ENCODE assay signal across 2 cellular contexts in genomic region chr3:52609316-52609815, GRCh38.
A peak's percentile ranks its signal among the peaks of the same experiment; 100 is the strongest.
TF ChIP-seq lines count a peak whose summit lies in the region.

No MANE protein-coding gene starts in this region.

TF ChIP-seq in SK-N-SH, 30 proteins besides CTCF, POLR2A, EP300 and RAD21 (continued from another document):
- TF ChIP-seq JUND (IDR thresholded peaks at IDR 0.05): peak; percentile 31; the same call in 1 of the 2 replicates
- TF ChIP-seq FOSL2 (IDR thresholded peaks at IDR 0.05; ENCODE audit: borderline replicate concordance, low read depth): peak; percentile 58
TF ChIP-seq in SK-N-SH: peak in this region for 3.

TF ChIP-seq in SK-N-SH treated with all-trans-retinoic acid at 6 μM for 48 hours, 23 proteins besides CTCF, POLR2A, EP300 and RAD21 (continued from another document):
- TF ChIP-seq PATZ1 (CRISPR knock-in tag; IDR thresholded peaks at IDR 0.05; ENCODE audit: borderline replicate concordance) (no peak), ZFP3 (CRISPR knock-in tag; IDR thresholded peaks at IDR 0.05) (no peak), RARB (CRISPR knock-in tag; IDR thresholded peaks at IDR 0.05) (no peak), PPARA (CRISPR knock-in tag; IDR thresholded peaks at IDR 0.05; ENCODE audit: borderline replicate concordance) (no peak), TOX (CRISPR knock-in tag; IDR thresholded peaks at IDR 0.05; ENCODE audit: borderline replicate concordance) (no peak), ZNF8 (CRISPR knock-in tag; IDR thresholded peaks at IDR 0.05) (no peak), POU6F1 (CRISPR knock-in tag; IDR thresholded peaks at IDR 0.05; ENCODE audit: borderline replicate concordance, low read depth) (no peak), ARNTL (CRISPR knock-in tag; IDR thresholded peaks at IDR 0.05; ENCODE audit: borderline replicate concordance, low read depth) (no peak), ESRRG (CRISPR knock-in tag; IDR thresholded peaks at IDR 0.05) (no peak), ZC3H10 (CRISPR knock-in tag; IDR thresholded peaks at IDR 0.05) (no peak), TSHZ2 (CRISPR knock-in tag; IDR thresholded peaks at IDR 0.05) (no peak), GLIS3 (CRISPR knock-in tag; IDR thresholded peaks at IDR 0.05) (no peak), CSRNP3 (CRISPR knock-in tag; IDR thresholded peaks at IDR 0.05) (no peak), OSR1 (CRISPR knock-in tag; IDR thresholded peaks at IDR 0.05) (no peak), SNAI2 (CRISPR knock-in tag; IDR thresholded peaks at IDR 0.05) (no peak), CSDC2 (CRISPR knock-in tag; IDR thresholded peaks at IDR 0.05) (no peak), ZFP30 (CRISPR knock-in tag; IDR thresholded peaks at IDR 0.05) (no peak)
TF ChIP-seq in SK-N-SH treated with all-trans-retinoic acid at 6 μM for 48 hours: peak in this region for 0.
